ENCODE assay signal across 10 cellular contexts in the genomic region with DNA sequence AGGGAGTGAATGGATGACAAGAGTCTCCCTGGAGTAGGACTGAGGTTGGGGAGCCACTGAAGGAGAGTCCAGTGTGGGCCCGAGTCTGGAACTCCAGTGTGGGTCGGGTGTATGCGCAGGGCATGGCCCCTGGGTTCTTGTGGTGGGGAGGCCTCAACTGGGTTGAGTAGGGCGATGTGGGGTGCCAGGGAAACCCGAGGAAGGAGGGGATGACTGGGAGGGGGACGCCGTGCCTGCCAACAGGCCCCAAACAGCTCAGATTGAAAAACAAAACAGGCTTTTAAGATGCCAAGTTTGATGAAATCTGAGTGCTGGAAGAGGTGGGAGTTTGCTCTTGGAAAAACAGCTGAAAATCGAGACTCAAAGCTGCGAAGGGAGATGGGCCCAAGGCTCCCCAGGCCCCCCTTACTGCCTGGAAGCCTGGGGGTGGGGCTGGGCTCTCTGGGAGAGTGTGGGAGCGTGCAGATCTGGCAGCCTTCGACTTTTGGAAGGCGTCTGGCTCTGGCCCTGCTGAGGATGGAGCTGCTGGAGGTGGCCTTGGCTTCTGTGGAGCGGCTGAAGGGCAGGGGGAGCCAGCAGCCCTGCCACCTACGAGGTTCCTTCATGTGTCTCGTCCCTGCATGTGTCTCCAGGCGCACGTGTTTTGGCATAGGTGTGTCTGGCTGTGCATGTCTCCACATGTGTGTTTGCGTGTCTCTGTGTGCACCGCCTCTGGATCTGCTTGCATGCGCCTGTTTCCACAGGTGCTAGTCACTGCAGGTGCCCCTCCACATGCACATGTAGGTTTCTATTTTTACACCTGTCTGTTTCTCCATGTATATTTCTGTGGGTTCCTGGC. TPM values are rescaled to one million over a fixed set of nuclear protein-coding genes. Genes with fewer than 3 reads are reported as not detected.
DNase-seq lines count a peak whose midpoint lies in the region; ATAC-seq, FAIRE-seq and TF ChIP-seq lines count a peak whose summit lies in the region.
"Had no signal": no experiment of that assay in that cellular context is flagged by ENCODE, and none has a peak within 500 bp of the region (broad histone marks: within the 10 kb centered on the region; RNA-seq: fewer than 3 reads in every experiment).

No MANE protein-coding gene starts in this region.

- no peak for FAIRE-seq in HepG2 (lab: Jason Lieb, UNC)

- H3K27me3 ChIP-seq in ascending aorta (no peaks in the 10 kb centered on the region), HepG2 (ENCODE audit: control insufficient read depth in 1 of 2, insufficient read depth in 2 of 2, low read length in 2 of 2) (no peaks in the 10 kb centered on the region)

- H3K79me2 ChIP-seq in HepG2 (ENCODE audit: insufficient read depth, low read length), result peaks cover 3% of the 10 kb centered on the region

- H3K4me3 Mint-ChIP-seq in effector memory CD8-positive, alpha-beta T cell, result no peak overlapping the region
- H3K4me3 Mint-ChIP-seq: stimulated activated naive CD8-positive, alpha-beta T cell treated with anti-CD3 and anti-CD28 coated beads, Interleukin-15, Interleukin-2, amounts not matched to agents 100 ng/mL and 50 ng/mL, for 24 hours had no signal

- TF ChIP-seq CTCF in ascending aorta (IDR thresholded peaks at IDR 0.05) (no peak), HepG2 (CRISPR knock-in tag; IDR thresholded peaks at IDR 0.05) (no peak)

- no peak overlapping the region for H3K4me3 ChIP-seq in ascending aorta
- H3K4me3 ChIP-seq in HepG2 (replicated peaks in 1 of 3; ENCODE audit: insufficient read depth in 1 of 3, low read depth in 2 of 3, low read length in 3 of 3), result no peak overlapping the region

- ATAC-seq in HepG2, result no peak
- no peak for ATAC-seq in effector memory CD8-positive, alpha-beta T cell (replicated peaks)

- TF ChIP-seq EP300 in HepG2 (IDR thresholded peaks at IDR 0.05; ENCODE audit: low read depth in 2 of 2, low read length in 2 of 2) (no peak), HepG2 (CRISPR knock-in tag; IDR thresholded peaks at IDR 0.05; ENCODE audit: borderline replicate concordance) (no peak)

- no peak overlapping the region for H3K27ac Mint-ChIP-seq in effector memory CD8-positive, alpha-beta T cell
- H3K27ac Mint-ChIP-seq: stimulated activated naive CD8-positive, alpha-beta T cell treated with anti-CD3 and anti-CD28 coated beads, Interleukin-15, Interleukin-2, amounts not matched to agents 100 ng/mL and 50 ng/mL, for 24 hours had no signal

- no peaks in the 10 kb centered on the region for H3K9me3 Mint-ChIP-seq in effector memory CD8-positive, alpha-beta T cell
- H3K9me3 Mint-ChIP-seq: stimulated activated naive CD8-positive, alpha-beta T cell treated with anti-CD3 and anti-CD28 coated beads, Interleukin-15, Interleukin-2, amounts not matched to agents 100 ng/mL and 50 ng/mL, for 24 hours had no signal

- peaks cover 20 to 48% of the 10 kb centered on the region in 2 donors for H3K27me3 Mint-ChIP-seq in effector memory CD8-positive, alpha-beta T cell

- intact Hi-C loops in ascending aorta (cut with DNase I) (no loop called here), HepG2 (cut with micrococcal nuclease; ENCODE audit: unreplicated experiment) (no loop called here)

- no peak overlapping the region for H3K4me2 ChIP-seq in HepG2 (ENCODE audit: low read depth, low read length)

- POLR2A ChIA-PET in HepG2 (lab: Yijun Ruan, JAX), result no interaction called here

- BruUV-seq in HepG2 (replicated peaks; lab: Mats Ljungman, UMichigan), result no TSS peak

- H3K4me1 ChIP-seq in ascending aorta, result peaks cover 3 to 10% of the 10 kb centered on the region in 2 donors
- peaks cover 7% of the 10 kb centered on the region; the same call in 1 of the 2 replicates for H3K4me1 ChIP-seq in HepG2 (ENCODE audit: insufficient read depth, low read length)

- DNase-seq in NCI-H2029 (lab: John Stamatoyannopoulos, UW) (peak; percentile 61), NCI-H2029 treated with DMSO at 0.1 percent for 48 hours (lab: John Stamatoyannopoulos, UW) (no peak), ascending aorta (ENCODE audit: low spot score in 2 of 2) (no peak), HepG2 (ENCODE audit: low spot score) (no peak), ACHN (no peak)
- DNase-seq in effector memory CD8-positive, alpha-beta T cell, result no peak
- no peak for DNase-seq in activated effector memory CD4-positive, alpha-beta T cell treated with anti-CD3 and anti-CD28 coated beads, Interleukin-2, amount 50 U/mL, for 16 hours
- DNase-seq: 8988T had no signal

- no peak overlapping the region for H3K9ac ChIP-seq in HepG2 (ENCODE audit: insufficient read depth, low read depth, low read length)

- CTCF ChIA-PET in HepG2 (lab: Yijun Ruan, JAX; ENCODE audit: low intra/inter-chr PET ratio, low total read pairs), result no interaction called here

- H3K36me3 ChIP-seq in ascending aorta, result no peaks in the 10 kb centered on the region
- peaks cover 18 to 54% of the 10 kb centered on the region in 2 experiments for H3K36me3 ChIP-seq in HepG2 (replicated peaks in 1 of 2; ENCODE audit: control insufficient read depth in 1 of 2, insufficient read depth in 2 of 2, low read length in 2 of 2)

- in situ Hi-C loops in HepG2 (cut with HindIII; ENCODE audit: extremely low pct_ligation_motif_present, low pct_unique_long_range_greater_than_20kb) (no loop called here), ACHN (cut with HindIII; ENCODE audit: low pct_ligation_motif_present, low pct_unique_long_range_greater_than_20kb, low sequenced_read_pairs) (no loop called here)

- H3K4me1 Mint-ChIP-seq in effector memory CD8-positive, alpha-beta T cell (ENCODE audit: low read depth in 2 of 2), result no peaks in the 10 kb centered on the region

- TF ChIP-seq RAD21 in HepG2 (CRISPR knock-in tag; IDR thresholded peaks at IDR 0.05), result no peak

- H3K9me3 ChIP-seq in ascending aorta (no peaks in the 10 kb centered on the region), HepG2 (ENCODE audit: low read length) (no peaks in the 10 kb centered on the region)

- H4K20me1 ChIP-seq in HepG2 (ENCODE audit: insufficient read depth, low read length), result peaks cover 24% of the 10 kb centered on the region; the same call in 1 of the 2 replicates

- H3K27ac ChIP-seq in ascending aorta (peak overlapping the region; percentile 35 to 54), HepG2 (ENCODE audit: extremely low read length, insufficient read depth, low read length) (no peak overlapping the region), temporal lobe (ENCODE audit: low read depth, low read length) (peak overlapping the region; percentile 89)

- no peak for TF ChIP-seq POLR2A in HepG2 (IDR thresholded peaks at IDR 0.05; ENCODE audit: insufficient read depth in 1 of 2, low read depth in 2 of 2, low read length in 2 of 2)

- H3K36me3 Mint-ChIP-seq in effector memory CD8-positive, alpha-beta T cell (ENCODE audit: insufficient read depth), result no peaks in the 10 kb centered on the region

- no peak overlapping the region for H2AFZ ChIP-seq in HepG2 (ENCODE audit: low read length)

- 93% methylated on average over 18 of the region's 20 CpGs for WGBS in HepG2 (ENCODE audit: low lambda C conversion rate)

TF ChIP-seq in HepG2, 621 proteins besides CTCF, POLR2A, EP300 and RAD21:
- TF ChIP-seq RBM22 (optimal IDR thresholded peaks at IDR 0.05; ENCODE audit: low read length) (peak; percentile 57), ZEB1 (IDR thresholded peaks at IDR 0.05; ENCODE audit: insufficient replicate concordance, low read depth) (no peak)

RNA-seq across cellular contexts. Expression of a gene that starts 33.3 kb away (rescaled TPM):
- 43.6 TPM for total RNA-seq in ascending aorta
- total RNA-seq in HepG2 (2016; rRNA removed; fragmentation: Illumina TruSeq; extraction: Trizol), result 47.3 and 55.9 TPM in 2 replicates
- 6.1 and 8.9 TPM in 2 replicates for total RNA-seq in HepG2 (2016; cell fraction: cytosol; rRNA removed; fragmentation: Illumina TruSeq; extraction: Trizol; ENCODE audit: low read depth)
- 38.1 and 54.3 TPM in 2 replicates for total RNA-seq in HepG2 (2016; cell fraction: insoluble cytoplasmic fraction; rRNA removed; fragmentation: Illumina TruSeq; extraction: Trizol)
- 30.4 and 36.7 TPM in 2 replicates for total RNA-seq in HepG2 (2016; cell fraction: membrane; rRNA removed; fragmentation: Illumina TruSeq; extraction: Trizol)
- total RNA-seq in HepG2 (2016; cell fraction: nucleus; rRNA removed; fragmentation: Illumina TruSeq; extraction: Trizol), result 76.8 and 90.3 TPM in 2 replicates
- 167 and 213 TPM in 2 replicates for polyA plus RNA-seq in HepG2 (2011; rRNA removed)
- 119 and 128 TPM in 2 replicates for polyA plus RNA-seq in HepG2 (2011; cell fraction: cytosol; rRNA removed)
- 229 and 238 TPM in 2 replicates for polyA plus RNA-seq in HepG2 (2011; cell fraction: nucleus; rRNA removed)
- polyA plus RNA-seq in HepG2 (2012), result 125 and 182 TPM in 2 replicates
- polyA plus RNA-seq in HepG2 (2016; cell fraction: cytosol; fragmentation: Illumina TruSeq; extraction: Trizol; ENCODE audit: low read depth), result 5.7 and 6.0 TPM in 2 replicates
- polyA plus RNA-seq in HepG2 (2016; cell fraction: insoluble cytoplasmic fraction; fragmentation: Illumina TruSeq; extraction: Trizol; ENCODE audit: low read depth), result 37.1 and 51.8 TPM in 2 replicates
- polyA plus RNA-seq in HepG2 (2016; cell fraction: membrane; fragmentation: Illumina TruSeq; extraction: Trizol; ENCODE audit: low read depth), result 13.5 and 17.9 TPM in 2 replicates
- 139 and 140 TPM in 2 replicates for polyA plus RNA-seq in HepG2 (2016; cell fraction: nucleus; fragmentation: Illumina TruSeq; extraction: Trizol; ENCODE audit: insufficient read depth, low read depth)
- polyA minus RNA-seq in HepG2 (2011; rRNA and poly(A)+ RNA removed; ENCODE audit: low replicate concordance), result 212 and 690 TPM in 2 replicates
- polyA minus RNA-seq in HepG2 (2011; cell fraction: cytosol; rRNA and poly(A)+ RNA removed), result 137 and 178 TPM in 2 replicates
- polyA minus RNA-seq in HepG2 (2011; cell fraction: nucleus; rRNA and poly(A)+ RNA removed), result 83.0 and 106 TPM in 2 replicates
- total RNA-seq in temporal lobe, result 60.7 TPM
